In genomic region chr1:57258616-57259330, GRCh38 we compare ENCODE assay signal across 38 cellular contexts.
DNase-seq lines count a peak whose midpoint lies in the region; ATAC-seq, FAIRE-seq and TF ChIP-seq lines count a peak whose summit lies in the region.
"Had no signal": no experiment of that assay in that cellular context is flagged by ENCODE, and none has a peak within 500 bp of the region (broad histone marks: within the 10 kb centered on the region; RNA-seq: fewer than 3 reads in every experiment).

No MANE protein-coding gene starts in this region.

- no peaks in the 10 kb centered on the region for H4K20me1 ChIP-seq in HepG2 (ENCODE audit: insufficient read depth, low read length)

- no peak overlapping the region for H2AFZ ChIP-seq in HepG2 (ENCODE audit: low read length)

- H3K27me3 ChIP-seq in HepG2 (ENCODE audit: control insufficient read depth in 1 of 2, insufficient read depth in 2 of 2, low read length in 2 of 2) = no peaks in the 10 kb centered on the region
- H3K27me3 ChIP-seq: pancreas, right atrium auricular region, spleen had no signal

- H3K4me2 ChIP-seq in HepG2 (ENCODE audit: low read depth, low read length) = no peak overlapping the region

- peak overlapping the region in 4 of 5 experiments; percentile 12 to 60 (median 34) for H3K27ac Mint-ChIP-seq in brain
- no peak overlapping the region for H3K27ac Mint-ChIP-seq in activated CD8-positive, alpha-beta T cell treated with anti-CD3 and anti-CD28 coated beads for 36 hours
- H3K27ac Mint-ChIP-seq: activated naive CD8-positive, alpha-beta T cell treated with anti-CD3 and anti-CD28 coated beads, Interleukin-2, amount 50 U/mL, for 24 hours; B cell; CD4-positive, alpha-beta memory T cell; IgD-negative memory B cell; natural killer cell treated with Interleukin-12 subunit alpha and Interleukin-12 subunit beta and Interleukin-15 and Interleukin-18, amount 100 ng/mL, for 72 hours had no signal

- TF ChIP-seq EP300 in HepG2 (IDR thresholded peaks at IDR 0.05; ENCODE audit: low read depth in 2 of 2, low read length in 2 of 2) (no peak), HepG2 (CRISPR knock-in tag; IDR thresholded peaks at IDR 0.05; ENCODE audit: borderline replicate concordance) (no peak)

- H3K9me3 ChIP-seq in HepG2 (ENCODE audit: low read length) = peaks cover 7% of the 10 kb centered on the region; the same call in 1 of the 2 replicates
- H3K9me3 ChIP-seq: pancreas, thoracic aorta had no signal

- POLR2A ChIA-PET in HepG2 (lab: Yijun Ruan, JAX) = no interaction called here
- POLR2A ChIA-PET in activated CD8-positive, alpha-beta T cell treated with anti-CD3 and anti-CD28 coated beads for 36 hours (lab: Charles Lee) = no interaction called here
- POLR2A ChIA-PET in RWPE1 (lab: Yijun Ruan, JAX; ENCODE audit: low non-redundant PET) = no interaction called here

- peaks cover 34% of the 10 kb centered on the region for H3K4me1 Mint-ChIP-seq in brain
- H3K4me1 Mint-ChIP-seq in activated CD8-positive, alpha-beta T cell treated with anti-CD3 and anti-CD28 coated beads for 36 hours (ENCODE audit: low read depth) = no peaks in the 10 kb centered on the region
- H3K4me1 Mint-ChIP-seq: activated naive CD8-positive, alpha-beta T cell treated with anti-CD3 and anti-CD28 coated beads, Interleukin-2, amount 50 U/mL, for 24 hours; B cell; CD4-positive, alpha-beta memory T cell had no signal

- no peaks in the 10 kb centered on the region for H3K4me1 ChIP-seq in HepG2 (ENCODE audit: insufficient read depth, low read length)
- H3K4me1 ChIP-seq: pancreas, right atrium auricular region, spleen had no signal

- no peak overlapping the region for H3K27ac ChIP-seq in HepG2 (ENCODE audit: extremely low read length, insufficient read depth, low read length)
- H3K27ac ChIP-seq in RWPE1 = no peak overlapping the region
- H3K27ac ChIP-seq: pancreas, right atrium auricular region, spleen, thoracic aorta had no signal

- in situ Hi-C loops in HepG2 (cut with HindIII; ENCODE audit: extremely low pct_ligation_motif_present, low pct_unique_long_range_greater_than_20kb) = no loop called here

- FAIRE-seq in HepG2 (lab: Jason Lieb, UNC) (no peak), HTR-8/SVneo (lab: Jason Lieb, UNC) (no peak)
- FAIRE-seq: A204.1, D721Med, frontal cortex, GM18507, pancreas, TTC549, urothelium cell line had no signal

- no peak for TF ChIP-seq POLR2A in HepG2 (IDR thresholded peaks at IDR 0.05; ENCODE audit: insufficient read depth in 1 of 2, low read depth in 2 of 2, low read length in 2 of 2)

- CTCF ChIA-PET in HepG2 (lab: Yijun Ruan, JAX; ENCODE audit: low intra/inter-chr PET ratio, low total read pairs) = no interaction called here
- CTCF ChIA-PET in activated CD8-positive, alpha-beta T cell treated with anti-CD3 and anti-CD28 coated beads for 36 hours (lab: Charles Lee) = no interaction called here
- CTCF ChIA-PET in RWPE1 (lab: Yijun Ruan, JAX) = no interaction called here

- no peaks in the 10 kb centered on the region for H3K36me3 ChIP-seq in HepG2 (replicated peaks in 1 of 2; ENCODE audit: control insufficient read depth in 1 of 2, insufficient read depth in 2 of 2, low read length in 2 of 2)
- H3K36me3 ChIP-seq: pancreas, right atrium auricular region, spleen, thoracic aorta had no signal

- peaks cover under 1% of the 10 kb centered on the region for H3K27me3 Mint-ChIP-seq in brain
- no peaks in the 10 kb centered on the region for H3K27me3 Mint-ChIP-seq in activated CD8-positive, alpha-beta T cell treated with anti-CD3 and anti-CD28 coated beads for 36 hours
- H3K27me3 Mint-ChIP-seq: B cell; CD4-positive, alpha-beta memory T cell; IgD-negative memory B cell had no signal

- H3K36me3 Mint-ChIP-seq in brain = no peaks in the 10 kb centered on the region
- H3K36me3 Mint-ChIP-seq in activated CD8-positive, alpha-beta T cell treated with anti-CD3 and anti-CD28 coated beads for 36 hours (ENCODE audit: low read depth) = no peaks in the 10 kb centered on the region
- H3K36me3 Mint-ChIP-seq: IgD-negative memory B cell; natural killer cell treated with Interleukin-12 subunit alpha and Interleukin-12 subunit beta and Interleukin-15 and Interleukin-18, amount 100 ng/mL, for 72 hours had no signal

- no peak overlapping the region for H3K4me3 Mint-ChIP-seq in brain
- H3K4me3 Mint-ChIP-seq in activated CD8-positive, alpha-beta T cell treated with anti-CD3 and anti-CD28 coated beads for 36 hours = no peak overlapping the region
- H3K4me3 Mint-ChIP-seq: activated naive CD8-positive, alpha-beta T cell treated with anti-CD3 and anti-CD28 coated beads, Interleukin-2, amount 50 U/mL, for 24 hours; B cell; CD4-positive, alpha-beta memory T cell; IgD-negative memory B cell; natural killer cell treated with Interleukin-12 subunit alpha and Interleukin-12 subunit beta and Interleukin-15 and Interleukin-18, amount 100 ng/mL, for 72 hours had no signal

- peaks cover 0 to 11% (median 6%) of the 10 kb centered on the region in 5 experiments for H3K9me3 Mint-ChIP-seq in brain
- H3K9me3 Mint-ChIP-seq in activated CD8-positive, alpha-beta T cell treated with anti-CD3 and anti-CD28 coated beads for 36 hours = peaks cover 4% of the 10 kb centered on the region
- H3K9me3 Mint-ChIP-seq: natural killer cell treated with Interleukin-12 subunit alpha and Interleukin-12 subunit beta and Interleukin-15 and Interleukin-18, amount 100 ng/mL, for 72 hours had no signal

- 77% methylated on average over 4 of the region's 4 CpGs for WGBS in HepG2 (ENCODE audit: low lambda C conversion rate)

- intact Hi-C loops in HepG2 (cut with micrococcal nuclease; ENCODE audit: unreplicated experiment) = no loop called here
- intact Hi-C loops in activated CD8-positive, alpha-beta T cell treated with anti-CD3 and anti-CD28 coated beads for 36 hours (cut with micrococcal nuclease) = no loop called here

- no TSS peak for BruUV-seq in HepG2 (replicated peaks; lab: Mats Ljungman, UMichigan)

- H3K4me3 ChIP-seq in AG10803 (ENCODE audit: low read length) (no peak overlapping the region), HepG2 (replicated peaks in 1 of 3; ENCODE audit: insufficient read depth in 1 of 3, low read depth in 2 of 3, low read length in 3 of 3) (no peak overlapping the region)
- H3K4me3 ChIP-seq: pancreas, right atrium auricular region, spleen, thoracic aorta had no signal

- no peak for ATAC-seq in HepG2
- no peak for ATAC-seq in GM19351 (IDR thresholded peaks at IDR 0.05; ENCODE audit: unreplicated experiment)
- no peak for ATAC-seq in activated CD8-positive, alpha-beta T cell treated with anti-CD3 and anti-CD28 coated beads for 36 hours
- ATAC-seq: activated CD4-positive, CD25-positive, alpha-beta regulatory T cell treated with anti-CD3 and anti-CD28 coated beads, Interleukin-2, amount 50 U/mL, for 24 hours; activated naive CD8-positive, alpha-beta T cell treated with anti-CD3 and anti-CD28 coated beads, Interleukin-2, amount 50 U/mL, for 24 hours; esophagus mucosa; natural killer cell treated with Interleukin-12 subunit alpha and Interleukin-12 subunit beta and Interleukin-15 and Interleukin-18, amount 100 ng/mL, for 72 hours; pancreas; stimulated activated naive CD8-positive, alpha-beta T cell treated with anti-CD3 and anti-CD28 coated beads, Interleukin-15, Interleukin-2, amounts not matched to agents 100 U/mL and 50 U/mL, for 24 hours had no signal

- TF ChIP-seq RAD21 in HepG2 (CRISPR knock-in tag; IDR thresholded peaks at IDR 0.05) = no peak

- TF ChIP-seq CTCF in AG10803 (conservative IDR thresholded peaks at IDR 0.05; ENCODE audit: low read length) (no peak), brain (conservative IDR thresholded peaks at IDR 0.05) (no peak), HepG2 (CRISPR knock-in tag; IDR thresholded peaks at IDR 0.05) (no peak), RWPE1 (conservative IDR thresholded peaks at IDR 0.05; ENCODE audit: low read depth) (no peak)
- TF ChIP-seq CTCF in activated CD8-positive, alpha-beta T cell treated with anti-CD3 and anti-CD28 coated beads for 36 hours (IDR thresholded peaks at IDR 0.05) = no peak

- peak; percentile 71 for DNase-seq in AG10803 (ENCODE audit: low read depth)
- DNase-seq in NCI-H524 (lab: John Stamatoyannopoulos, UW) = peak; percentile 47 to 78
- DNase-seq in HepG2 (ENCODE audit: low spot score) = no peak
- DNase-seq in HTR-8/SVneo (ENCODE audit: insufficient read length, low spot score) = no peak
- no peak for DNase-seq in activated CD8-positive, alpha-beta T cell treated with anti-CD3 and anti-CD28 coated beads for 36 hours
- DNase-seq in RWPE1 (ENCODE audit: low spot score) = no peak
- DNase-seq: activated CD4-positive, alpha-beta T cell treated with anti-CD3 and anti-CD28 coated beads, Interleukin-2, amount 50 U/mL, for 4 hours; activated naive CD4-positive, alpha-beta T cell; activated naive CD8-positive, alpha-beta T cell treated with anti-CD3 and anti-CD28 coated beads, Interleukin-2, amount 50 U/mL, for 24 hours; activated T-cell treated with anti-CD3 and anti-CD28 coated beads, Interleukin-2, amount 50 U/mL, for 48 hours; CD4-positive, alpha-beta memory T cell; cerebellar nuclear complex; DND-41; HCEC 1CT; mammary epithelial cell; NCI-H1048; NCI-H1694 treated with DMSO at 0.1 percent for 48 hours; NCI-H446; pancreas; spleen; stimulated activated CD4-positive, alpha-beta T cell treated with anti-CD3 and anti-CD28 coated beads, Interleukin-2, amount 100 ng/mL, for 24 hours; stimulated activated naive CD8-positive, alpha-beta T cell treated with anti-CD3 and anti-CD28 coated beads, Interleukin-15, Interleukin-2, amounts not matched to agents 100 U/mL and 50 U/mL, for 24 hours; T-helper 1 cell had no signal

- no peak overlapping the region for H3K9ac ChIP-seq in HepG2 (ENCODE audit: insufficient read depth, low read depth, low read length)

- no peaks in the 10 kb centered on the region for H3K79me2 ChIP-seq in HepG2 (ENCODE audit: insufficient read depth, low read length)

TF ChIP-seq in HepG2, 621 proteins besides CTCF, POLR2A, EP300 and RAD21 (continues in another document):
- no peak for TF ChIP-seq PAX8 (CRISPR knock-in tag; IDR thresholded peaks at IDR 0.05; ENCODE audit: borderline replicate concordance)

Comparison
In these comparisons a context has a peak if more than half of its experiments do, and no peak if none do; other contexts are left out.
1. DNase-seq: peak in AG10803 (single experiment) and NCI-H524 (2 of 2); none in HepG2 (single experiment), HTR-8/SVneo (single experiment), activated CD8-positive, alpha-beta T cell treated with anti-CD3 and anti-CD28 coated beads for 36 hours (single experiment) and RWPE1 (single experiment).